ENCODE assay signal across 8 cellular contexts in genomic region chr18:9474983-9475642, GRCh38. TPM values are rescaled to one million over a fixed set of nuclear protein-coding genes. Genes with fewer than 3 reads are reported as not detected.
DNase-seq lines count a peak whose midpoint lies in the region; ATAC-seq and TF ChIP-seq lines count a peak whose summit lies in the region.

Gene RALBP1, plus strand, starts transcription at chr18:9475513. Its CDS starts 37,533 bp downstream, at chr18:9513046.

- H3K4me3 Mint-ChIP-seq in progenitor cell of endocrine pancreas (ENCODE audit: low read depth), result peak within 1 kb of the TSS; percentile 89

- H3K9me3 ChIP-seq in left ventricle myocardium inferior (replicated peaks), result peaks cover 3% of the 10 kb centered on the region

- peaks cover 8% of the 10 kb centered on the region for H3K36me3 Mint-ChIP-seq in progenitor cell of endocrine pancreas (ENCODE audit: insufficient read depth)

- H3K4me1 Mint-ChIP-seq in progenitor cell of endocrine pancreas (ENCODE audit: low read depth), result peaks cover 12% of the 10 kb centered on the region

- DNase-seq in NCI-H1694 (lab: John Stamatoyannopoulos, UW) (peak; percentile 91), T-helper 2 cell (peak; percentile 94 to 99 (median 98)), left ventricle myocardium inferior (peak; percentile 100), progenitor cell of endocrine pancreas (ENCODE audit: low spot score, unreplicated experiment) (peak; percentile 99), ureter (ENCODE audit: low spot score) (peak; percentile 100)

- H3K4me3 ChIP-seq in left ventricle myocardium inferior, result peak within 1 kb of the TSS; percentile 93

- peaks cover 13% of the 10 kb centered on the region for H3K36me3 ChIP-seq in left ventricle myocardium inferior

- H3K4me1 ChIP-seq in left ventricle myocardium inferior, result peaks cover 34% of the 10 kb centered on the region

- ATAC-seq in GM18498 (IDR thresholded peaks at IDR 0.05; ENCODE audit: unreplicated experiment) (peak; percentile 93), HG02885 (IDR thresholded peaks at IDR 0.05; ENCODE audit: poor library complexity, unreplicated experiment) (peak; percentile 91)

- H3K27ac ChIP-seq in angular gyrus (ENCODE audit: low read depth, low read length), result peak within 1 kb of the TSS; percentile 96
- H3K27ac ChIP-seq in left ventricle myocardium inferior (replicated peaks), result peak within 1 kb of the TSS; percentile 99

- no peaks in the 10 kb centered on the region for H3K9me3 Mint-ChIP-seq in progenitor cell of endocrine pancreas (ENCODE audit: low read depth)

- no peaks in the 10 kb centered on the region for H3K27me3 Mint-ChIP-seq in progenitor cell of endocrine pancreas

- peak within 1 kb of the TSS; percentile 98 for H3K27ac Mint-ChIP-seq in progenitor cell of endocrine pancreas

- intact Hi-C loops in left ventricle myocardium inferior (cut with micrococcal nuclease), result no loop called here

- TF ChIP-seq CTCF in left ventricle myocardium inferior (IDR thresholded peaks at IDR 0.05; ENCODE audit: borderline replicate concordance), result no peak
- no peak for TF ChIP-seq CTCF in progenitor cell of endocrine pancreas (IDR thresholded peaks at IDR 0.05; ENCODE audit: unreplicated experiment)

- no peaks in the 10 kb centered on the region for H3K27me3 ChIP-seq in left ventricle myocardium inferior (ENCODE audit: low read depth)

RNA-seq across cellular contexts. Expression of gene RALBP1, which starts in this region (rescaled TPM):
- total RNA-seq in left ventricle myocardium inferior (46.2 TPM), progenitor cell of endocrine pancreas (40.8 and 42.2 TPM in 2 replicates), ureter (117 TPM)

Comparison
In these comparisons a context has a peak if more than half of its experiments do, and no peak if none do; other contexts are left out.
1. Peak in every context shown above with its lines: DNase-seq, ATAC-seq, H3K4me3 ChIP-seq and H3K27ac ChIP-seq.